In genomic region chr3:186613637-186614265, GRCh38 we compare ENCODE assay signal across 22 cellular contexts. TPM values are rescaled to one million over a fixed set of nuclear protein-coding genes. Genes with fewer than 3 reads are reported as not detected.
"Had no signal": no experiment of that assay in that cellular context is flagged by ENCODE, and none has a peak within 500 bp of the region (broad histone marks: within the 10 kb centered on the region; RNA-seq: fewer than 3 reads in every experiment).

No MANE protein-coding gene starts in this region.

- H3K36me3 ChIP-seq: ascending aorta, cardiac muscle cell, colonic mucosa, heart left ventricle, left ventricle myocardium inferior, sigmoid colon, suprapubic skin had no signal

- H3K27ac ChIP-seq: ascending aorta, cardiac muscle cell, colonic mucosa, heart left ventricle, left ventricle myocardium inferior, sigmoid colon, suprapubic skin, VCaP had no signal

- H3K27me3 ChIP-seq: ascending aorta had no signal

- H3K9me3 ChIP-seq: ascending aorta, colonic mucosa, heart left ventricle, left ventricle myocardium inferior, sigmoid colon, suprapubic skin had no signal

- DNase-seq: activated CD4-positive, alpha-beta memory T cell treated with anti-CD3 and anti-CD28 coated beads, Interleukin-2, amount 10 ng/mL, durations not matched to agents 7 days and 5 days; activated CD4-positive, alpha-beta T cell treated with anti-CD3 and anti-CD28 coated beads for 36 hours; activated naive CD8-positive, alpha-beta T cell treated with anti-CD3 and anti-CD28 coated beads, Interleukin-2, amount 50 U/mL, for 24 hours; activated T-cell treated with anti-CD3 and anti-CD28 coated beads, Interleukin-2, amount 50 U/mL, for 72 hours; colonic mucosa; effector CD4-positive, alpha-beta T cell; foreskin melanocyte; heart left ventricle; left ventricle myocardium inferior; mesenchymal stem cell; occipital lobe; sigmoid colon; stimulated activated CD4-positive, alpha-beta T cell treated with anti-CD3 and anti-CD28 coated beads, Interleukin-12 subunit alpha, Interleukin-12 subunit beta, amount 100 ng/mL, for 4 hours; stimulated activated CD4-positive, alpha-beta T cell treated with anti-CD3 and anti-CD28 coated beads, Interleukin-2, amount 100 ng/mL, for 48 hours; stimulated activated naive CD8-positive, alpha-beta T cell treated with anti-CD3 and anti-CD28 coated beads, Interleukin-15, Interleukin-2, amounts not matched to agents 100 U/mL and 50 U/mL, for 24 hours had no signal

- H3K4me1 ChIP-seq: colonic mucosa had no signal

- H3K4me3 ChIP-seq: ascending aorta, cardiac muscle cell, colonic mucosa, heart left ventricle, left ventricle myocardium inferior, sigmoid colon, suprapubic skin had no signal

- ATAC-seq: activated CD4-positive, alpha-beta T cell treated with anti-CD3 and anti-CD28 coated beads for 36 hours; activated T-cell treated with anti-CD3 and anti-CD28 coated beads, Interleukin-2, amount 50 U/mL, for 72 hours; heart left ventricle; natural killer cell treated with Interleukin-12 subunit alpha and Interleukin-12 subunit beta and Interleukin-15 and Interleukin-18, amount 100 ng/mL, for 72 hours; stimulated activated naive CD8-positive, alpha-beta T cell treated with anti-CD3 and anti-CD28 coated beads, Interleukin-15, Interleukin-2, amounts not matched to agents 100 U/mL and 50 U/mL, for 24 hours had no signal

RNA-seq across cellular contexts. Expression of gene AHSG, which starts 0.9 kb away (rescaled TPM):
- total RNA-seq: activated CD4-positive, alpha-beta memory T cell treated with anti-CD3 and anti-CD28 coated beads, Interleukin-2, amount 10 ng/mL, durations not matched to agents 7 days and 5 days; activated CD4-positive, alpha-beta T cell treated with anti-CD3 and anti-CD28 coated beads for 36 hours; cardiac muscle cell; endothelial cell of umbilical vein; heart left ventricle; left ventricle myocardium inferior; natural killer cell treated with Interleukin-12 subunit alpha and Interleukin-12 subunit beta and Interleukin-15 and Interleukin-18, amount 100 ng/mL, for 72 hours; sigmoid colon had no signal
- polyA plus RNA-seq: endothelial cell of umbilical vein had no signal

RNA-seq across cellular contexts. Expression of gene FETUB, which starts 26.4 kb away (rescaled TPM):
- total RNA-seq: activated CD4-positive, alpha-beta memory T cell treated with anti-CD3 and anti-CD28 coated beads, Interleukin-2, amount 10 ng/mL, durations not matched to agents 7 days and 5 days; activated CD4-positive, alpha-beta T cell treated with anti-CD3 and anti-CD28 coated beads for 36 hours; activated T-cell treated with anti-CD3 and anti-CD28 coated beads, Interleukin-2, amount 50 U/mL, for 72 hours; ascending aorta; cardiac muscle cell; endothelial cell of umbilical vein; left ventricle myocardium inferior; natural killer cell treated with Interleukin-12 subunit alpha and Interleukin-12 subunit beta and Interleukin-15 and Interleukin-18, amount 100 ng/mL, for 72 hours; occipital lobe; progenitor cell of endocrine pancreas; sigmoid colon had no signal
- polyA plus RNA-seq: cardiac muscle cell, endothelial cell of umbilical vein, heart left ventricle had no signal

RNA-seq across cellular contexts. Expression of gene HRG, which starts 52.1 kb away (rescaled TPM):
- total RNA-seq: activated CD4-positive, alpha-beta memory T cell treated with anti-CD3 and anti-CD28 coated beads, Interleukin-2, amount 10 ng/mL, durations not matched to agents 7 days and 5 days; activated T-cell treated with anti-CD3 and anti-CD28 coated beads, Interleukin-2, amount 50 U/mL, for 72 hours; cardiac muscle cell; endothelial cell of umbilical vein; heart left ventricle; left ventricle myocardium inferior; natural killer cell treated with Interleukin-12 subunit alpha and Interleukin-12 subunit beta and Interleukin-15 and Interleukin-18, amount 100 ng/mL, for 72 hours; occipital lobe; progenitor cell of endocrine pancreas; sigmoid colon had no signal
- polyA plus RNA-seq: cardiac muscle cell, endothelial cell of umbilical vein had no signal
